In the genomic region with DNA sequence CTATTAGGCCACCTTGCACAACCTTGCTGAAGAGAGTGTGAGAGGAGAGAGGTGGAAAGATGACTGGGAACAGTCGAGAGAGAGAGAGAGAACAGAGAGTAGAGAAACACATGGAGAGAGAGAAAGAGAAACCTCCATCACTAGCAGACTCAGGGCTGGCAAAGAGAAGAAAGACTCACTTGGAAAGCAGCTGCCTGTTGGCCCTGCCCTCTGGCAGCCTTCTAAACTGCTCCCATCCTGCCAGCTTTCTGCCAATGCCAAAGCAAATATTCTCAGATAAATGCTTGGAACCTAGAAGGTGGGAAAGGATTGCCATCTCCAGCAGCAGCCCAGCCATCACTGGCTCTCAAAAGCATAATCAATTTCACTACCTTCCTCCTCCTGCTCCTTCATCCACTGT, we compare ENCODE assay signal across 28 cellular contexts.
"Had no signal": no experiment of that assay in that cellular context is flagged by ENCODE, and none has a peak within 500 bp of the region (broad histone marks: within the 10 kb centered on the region; RNA-seq: fewer than 3 reads in every experiment).

No MANE protein-coding gene starts in this region.

- H3K27ac Mint-ChIP-seq: immature natural killer cell; naive thymus-derived CD8-positive, alpha-beta T cell; nephron; stimulated activated naive B cell treated with anti-CD40 and anti-IgM and Interleukin-4, amounts not matched to agents 10 μg/mL and 1 μg/mL and 100 μg/mL, for 72 hours had no signal

- DNase-seq: hypothalamus; immature natural killer cell; lower lobe of right lung; mammary epithelial cell; mesenchymal stem cell; naive thymus-derived CD8-positive, alpha-beta T cell; nucleus accumbens; pancreas; posterior cingulate gyrus; retina; right cardiac atrium; stimulated activated CD4-positive, alpha-beta T cell treated with anti-CD3 and anti-CD28 coated beads, Interleukin-12 subunit alpha, Interleukin-12 subunit beta, amount 100 ng/mL, for 4 hours; stimulated activated CD4-positive, alpha-beta T cell treated with anti-CD3 and anti-CD28 coated beads, Interleukin-15, amount 100 ng/mL, for 24 hours; stimulated activated CD4-positive, alpha-beta T cell treated with anti-CD3 and anti-CD28 coated beads, Interleukin-2, amount 100 ng/mL, for 24 hours; stimulated activated CD4-positive, alpha-beta T cell treated with anti-CD3 and anti-CD28 coated beads, Interleukin-4, amount 100 ng/mL, for 1 hour; stimulated activated naive B cell treated with anti-CD40 and anti-IgM and Interleukin-4, amounts not matched to agents 10 μg/mL and 1 μg/mL and 100 μg/mL, for 72 hours; stimulated activated naive CD8-positive, alpha-beta T cell treated with anti-CD3 and anti-CD28 coated beads, Interleukin-15, Interleukin-2, amounts not matched to agents 100 U/mL and 50 U/mL, for 24 hours; stomach; testis; thyroid gland; transverse colon; upper lobe of left lung had no signal

- H3K4me1 Mint-ChIP-seq: immature natural killer cell; naive thymus-derived CD8-positive, alpha-beta T cell; nephron; neural crest cell; stimulated activated naive B cell treated with anti-CD40 and anti-IgM and Interleukin-4, amounts not matched to agents 10 μg/mL and 1 μg/mL and 100 μg/mL, for 72 hours had no signal

- H3K4me3 Mint-ChIP-seq: immature natural killer cell; naive thymus-derived CD8-positive, alpha-beta T cell; nephron; neural crest cell; stimulated activated naive B cell treated with anti-CD40 and anti-IgM and Interleukin-4, amounts not matched to agents 10 μg/mL and 1 μg/mL and 100 μg/mL, for 72 hours had no signal

- H3K9me3 Mint-ChIP-seq: immature natural killer cell; neural crest cell; stimulated activated naive B cell treated with anti-CD40 and anti-IgM and Interleukin-4, amounts not matched to agents 10 μg/mL and 1 μg/mL and 100 μg/mL, for 72 hours had no signal

- ATAC-seq: lower lobe of right lung; naive thymus-derived CD8-positive, alpha-beta T cell; pancreas; right cardiac atrium; sciatic nerve; stimulated activated naive B cell treated with anti-CD40 and anti-IgM and Interleukin-4, amounts not matched to agents 10 μg/mL and 1 μg/mL and 100 μg/mL, for 72 hours; stimulated activated naive CD8-positive, alpha-beta T cell treated with anti-CD3 and anti-CD28 coated beads, Interleukin-15, Interleukin-2, amounts not matched to agents 100 U/mL and 50 U/mL, for 24 hours had no signal

- H3K27ac ChIP-seq: lower lobe of right lung, pancreas, prostate gland, skin epidermis, stomach, testis, thyroid gland, transverse colon, upper lobe of left lung, vagina had no signal

- H3K36me3 Mint-ChIP-seq: immature natural killer cell; naive thymus-derived CD8-positive, alpha-beta T cell; stimulated activated naive B cell treated with anti-CD40 and anti-IgM and Interleukin-4, amounts not matched to agents 10 μg/mL and 1 μg/mL and 100 μg/mL, for 72 hours had no signal
